18 cellular contexts compared by ENCODE assay signal in the genomic region with DNA sequence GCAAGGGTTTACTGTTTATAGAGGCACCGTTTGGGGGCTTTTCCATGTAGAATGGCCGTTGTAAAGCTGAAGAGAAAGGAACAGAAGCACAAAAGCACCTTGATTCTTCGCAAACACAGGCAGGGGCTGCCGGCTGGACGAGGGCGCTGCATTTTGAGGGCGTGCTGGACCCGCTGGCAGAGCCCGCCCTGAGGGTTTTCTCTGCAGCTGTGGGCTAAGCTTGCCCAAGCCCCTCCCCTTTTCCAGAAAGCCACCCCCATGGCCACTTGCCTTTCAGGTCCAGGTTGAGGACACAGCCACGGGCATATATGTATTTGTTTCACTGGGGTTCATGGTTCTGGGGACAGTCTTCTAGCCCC. TPM values are rescaled to one million over a fixed set of nuclear protein-coding genes. Genes with fewer than 3 reads are reported as not detected.
DNase-seq lines count a peak whose midpoint lies in the region; ATAC-seq and TF ChIP-seq lines count a peak whose summit lies in the region.
"Had no signal": no experiment of that assay in that cellular context is flagged by ENCODE, and none has a peak within 500 bp of the region (broad histone marks: within the 10 kb centered on the region; RNA-seq: fewer than 3 reads in every experiment).

No MANE protein-coding gene starts in this region.

- H3K9me3 ChIP-seq in BLaER1 (no peaks in the 10 kb centered on the region), gastroesophageal sphincter (no peaks in the 10 kb centered on the region), parathyroid adenoma (ENCODE audit: control insufficient read depth, low read length) (no peaks in the 10 kb centered on the region)
- H3K9me3 ChIP-seq: testis had no signal

- no peaks in the 10 kb centered on the region for H3K27me3 ChIP-seq in BLaER1
- no peaks in the 10 kb centered on the region for H3K27me3 ChIP-seq in H7 (ENCODE audit: control insufficient read depth, insufficient read depth, low read length)
- peaks cover 19% of the 10 kb centered on the region for H3K27me3 ChIP-seq in gastroesophageal sphincter
- H3K27me3 ChIP-seq in parathyroid adenoma (ENCODE audit: control insufficient read depth, insufficient read depth, low read length), result no peaks in the 10 kb centered on the region
- H3K27me3 ChIP-seq: hepatocyte, testis had no signal

- no peaks in the 10 kb centered on the region for H3K79me2 ChIP-seq in parathyroid adenoma
- H3K79me2 ChIP-seq: hepatocyte had no signal

- H3K4me3 ChIP-seq in BLaER1, result no peak overlapping the region
- no peak overlapping the region for H3K4me3 ChIP-seq in H7 (ENCODE audit: insufficient read depth, low read depth, low read length)
- no peak overlapping the region for H3K4me3 ChIP-seq in gastroesophageal sphincter
- H3K4me3 ChIP-seq in parathyroid adenoma (ENCODE audit: low read depth, low read length), result no peak overlapping the region
- H3K4me3 ChIP-seq: hepatocyte, testis had no signal

- peak overlapping the region; percentile 43; the same call in 1 of the 2 replicates for H3K4me2 ChIP-seq in BLaER1
- no peak overlapping the region for H3K4me2 ChIP-seq in parathyroid adenoma (ENCODE audit: low read length)
- H3K4me2 ChIP-seq: hepatocyte had no signal

- TF ChIP-seq CTCF in gastroesophageal sphincter (IDR thresholded peaks at IDR 0.05) (no peak), parathyroid adenoma (IDR thresholded peaks at IDR 0.05) (no peak)

- 70 to 100% methylated on average over 1 to 3 of the region's 10 CpGs for WGBS in gastroesophageal sphincter (ENCODE audit: low coverage in 1 of 2), 2 donors

- no peak for TF ChIP-seq EP300 in gastroesophageal sphincter (IDR thresholded peaks at IDR 0.05)

- H3K36me3 ChIP-seq in BLaER1 (peaks cover 15% of the 10 kb centered on the region), H7 (replicated peaks; ENCODE audit: control insufficient read depth, insufficient read depth, low read length) (no peaks in the 10 kb centered on the region), gastroesophageal sphincter (peaks cover 0 to 8% of the 10 kb centered on the region in 2 donors), parathyroid adenoma (ENCODE audit: control insufficient read depth, insufficient read depth, low read length) (no peaks in the 10 kb centered on the region)

- H3K27ac ChIP-seq in BLaER1 (no peak overlapping the region), gastroesophageal sphincter (peak overlapping the region in 3 of 4 donors; percentile 48 to 68 (median 59)), parathyroid adenoma (peak overlapping the region; percentile 72)
- H3K27ac ChIP-seq: hepatocyte, RWPE1, testis had no signal

- H4K20me1 ChIP-seq in BLaER1, result no peaks in the 10 kb centered on the region

- no peak for ATAC-seq in gastroesophageal sphincter
- ATAC-seq in GM21447 (IDR thresholded peaks at IDR 0.05; ENCODE audit: unreplicated experiment), result no peak
- ATAC-seq: activated CD4-positive, alpha-beta T cell treated with anti-CD3 and anti-CD28 coated beads for 36 hours; naive thymus-derived CD8-positive, alpha-beta T cell had no signal

- DNase-seq in H7 (peak; percentile 71), NCI-H2196 (lab: John Stamatoyannopoulos, UW; ENCODE audit: unreplicated experiment) (no peak), HK-2 (ENCODE audit: unreplicated experiment) (no peak)
- DNase-seq: activated CD4-positive, alpha-beta T cell treated with anti-CD3 and anti-CD28 coated beads for 36 hours; endodermal cell; mesendoderm; naive thymus-derived CD8-positive, alpha-beta T cell; NCI-H1048; NCI-H226; testis had no signal

- TF ChIP-seq POLR2A in gastroesophageal sphincter (IDR thresholded peaks at IDR 0.05), result no peak

- no peak overlapping the region for H2AFZ ChIP-seq in parathyroid adenoma
- H2AFZ ChIP-seq: hepatocyte had no signal

- H3K9ac ChIP-seq in BLaER1 (no peak overlapping the region), parathyroid adenoma (no peak overlapping the region)

- H3K4me1 ChIP-seq in BLaER1 (peaks cover 51% of the 10 kb centered on the region), gastroesophageal sphincter (peaks cover 0 to 8% (median 3%) of the 10 kb centered on the region in 3 donors), parathyroid adenoma (no peaks in the 10 kb centered on the region)
- H3K4me1 ChIP-seq: testis had no signal

RNA-seq across cellular contexts. Expression of a gene that starts 12.9 kb away (rescaled TPM):
- total RNA-seq in H7 (2014; rRNA removed; shearing (Covaris generic)), result 2.1 and 9.2 TPM in 2 replicates
- total RNA-seq in gastroesophageal sphincter, result 10 to 100 TPM in 2 of 4 donors, 1 to 10 TPM in 2; 6.4 to 18.2 (median 10.5) TPM
- total RNA-seq: activated CD4-positive, alpha-beta T cell treated with anti-CD3 and anti-CD28 coated beads for 36 hours; activated T-helper 1 cell treated with anti-CD3 and anti-CD28 coated beads, Interleukin-12 subunit alpha, Interleukin-12 subunit beta, Interleukin-2, Interleukin-4 antibody, amounts not matched to agents 30 ng/mL and 10 ng/mL and 1 ng/mL, durations not matched to agents 14 hours and 24 hours and 36 hours; naive thymus-derived CD8-positive, alpha-beta T cell had no signal

RNA-seq across cellular contexts. Expression of a gene that starts 48.5 kb away (rescaled TPM):
- not detected in 2 replicates for total RNA-seq in H7 (2014; rRNA removed; shearing (Covaris generic))
- not detected for total RNA-seq in gastroesophageal sphincter
- total RNA-seq: activated CD4-positive, alpha-beta T cell treated with anti-CD3 and anti-CD28 coated beads for 36 hours; activated T-helper 1 cell treated with anti-CD3 and anti-CD28 coated beads, Interleukin-12 subunit alpha, Interleukin-12 subunit beta, Interleukin-2, Interleukin-4 antibody, amounts not matched to agents 30 ng/mL and 10 ng/mL and 1 ng/mL, durations not matched to agents 14 hours and 24 hours and 36 hours; Daoy; endodermal cell; naive thymus-derived CD8-positive, alpha-beta T cell; testis had no signal
